ENCODE assay signal across 8 cellular contexts in the genomic region with DNA sequence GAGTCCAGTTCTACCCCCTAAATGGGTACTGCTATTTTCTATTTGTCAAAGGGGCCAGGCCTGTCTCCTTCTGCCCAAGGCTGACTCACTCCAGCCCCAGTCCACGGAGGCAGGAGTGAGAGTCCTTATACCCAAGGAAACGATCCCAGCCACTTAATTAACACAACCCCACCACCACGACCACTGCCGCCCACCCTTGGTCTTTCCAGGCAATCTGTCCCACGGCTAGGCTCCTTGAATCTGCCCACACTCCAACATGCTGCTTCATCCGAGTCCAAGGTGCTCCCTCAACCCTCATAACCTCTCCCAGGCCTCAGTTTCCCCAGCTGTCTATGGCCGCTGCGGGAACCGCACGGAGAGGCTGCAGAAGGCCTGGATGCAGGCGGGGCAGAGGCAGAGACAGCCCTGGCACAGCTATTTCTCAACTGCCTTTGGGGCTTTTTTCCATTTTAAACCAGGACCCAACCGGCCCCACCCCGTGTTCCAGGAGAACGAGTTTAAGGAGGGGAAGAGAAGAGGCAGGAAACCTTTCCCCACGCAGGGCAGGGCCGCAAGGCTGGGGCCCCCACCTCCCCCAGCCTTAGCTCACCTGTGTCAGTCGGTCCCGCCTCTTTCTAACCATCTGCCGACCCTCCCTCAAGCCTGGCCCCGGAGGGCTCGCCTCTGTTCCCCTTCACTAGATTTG. TPM values are rescaled to one million over a fixed set of nuclear protein-coding genes. Genes with fewer than 3 reads are reported as not detected.
A peak's percentile ranks its signal among the peaks of the same experiment; 100 is the strongest.
DNase-seq lines count a peak whose midpoint lies in the region; ATAC-seq and TF ChIP-seq lines count a peak whose summit lies in the region.

No MANE protein-coding gene starts in this region.

- peak in 1 of 2 donors; percentile 11 for ATAC-seq in activated T-cell treated with anti-CD3 and anti-CD28 coated beads, Interleukin-2, amount 50 U/mL, for 4 hours
- ATAC-seq in lung (ENCODE audit: insufficient read depth, low FRiP score) (peak; percentile 21), upper lobe of right lung (peak; percentile 59)

- peaks cover 23% of the 10 kb centered on the region for H3K4me1 Mint-ChIP-seq in activated T-cell treated with anti-CD3 and anti-CD28 coated beads, Interleukin-2, amount 50 U/mL, for 4 hours (ENCODE audit: low read depth)

- H3K4me3 ChIP-seq in cardiac fibroblast (replicated peaks in 1 of 2; ENCODE audit: low read depth in 2 of 2, low read length in 2 of 2) (peak overlapping the region; percentile 78 to 81), lung (peak overlapping the region; percentile 69), upper lobe of right lung (peak overlapping the region; percentile 78)

- H3K27ac ChIP-seq in lung (ENCODE audit: low read depth in 1 of 2, low read length in 1 of 2) (peak overlapping the region in 1 of 2 donors; percentile 78), upper lobe of right lung (peak overlapping the region; percentile 73)

- DNase-seq in activated T-cell treated with anti-CD3 and anti-CD28 coated beads, Interleukin-2, amount 50 U/mL, for 4 hours = no peak
- DNase-seq in activated T-cell treated with anti-CD3 and anti-CD28 coated beads for 4 hours (no peak), cardiac fibroblast (ENCODE audit: low read depth in 2 of 2) (no peak), lung (ENCODE audit: low spot score) (no peak), upper lobe of right lung (peak; percentile 77), NCI-H1105 (lab: John Stamatoyannopoulos, UW) (no peak), NCI-H1930 (lab: John Stamatoyannopoulos, UW) (no peak)
- DNase-seq in stimulated activated CD4-positive, alpha-beta T cell treated with anti-CD3 and anti-CD28 coated beads, Interleukin-4, amount 100 ng/mL, for 1 hour = no peak

- H3K27me3 ChIP-seq in lung (ENCODE audit: control insufficient read depth, insufficient read depth) = no peaks in the 10 kb centered on the region
- no peaks in the 10 kb centered on the region for H3K27me3 ChIP-seq in upper lobe of right lung

- H3K9me3 Mint-ChIP-seq in activated T-cell treated with anti-CD3 and anti-CD28 coated beads, Interleukin-2, amount 50 U/mL, for 4 hours = peaks cover 6% of the 10 kb centered on the region

- H3K4me1 ChIP-seq in lung (ENCODE audit: control insufficient read depth in 2 of 2, insufficient read depth in 2 of 2, low read length in 2 of 2) (peaks cover 0 to 7% of the 10 kb centered on the region in 2 donors), upper lobe of right lung (peaks cover 17% of the 10 kb centered on the region)

- H3K9me3 ChIP-seq in lung (ENCODE audit: control insufficient read depth in 2 of 2, insufficient read depth in 1 of 2, low read length in 1 of 2) (peaks cover 0 to 2% of the 10 kb centered on the region in 2 donors), upper lobe of right lung (no peaks in the 10 kb centered on the region)

- peak overlapping the region; percentile 77 for H3K4me3 Mint-ChIP-seq in activated T-cell treated with anti-CD3 and anti-CD28 coated beads, Interleukin-2, amount 50 U/mL, for 4 hours

- WGBS in lung, 2 donors = 14 to 17% methylated on average over 21 of the region's 21 CpGs

- H3K36me3 ChIP-seq in lung (ENCODE audit: control insufficient read depth in 2 of 2, insufficient read depth in 2 of 2, low read length in 2 of 2) (peaks cover 3 to 21% of the 10 kb centered on the region in 2 donors), upper lobe of right lung (peaks cover 33% of the 10 kb centered on the region)

- intact Hi-C loops in upper lobe of right lung (cut with DNase I) = no loop called here

- H3K27me3 Mint-ChIP-seq in activated T-cell treated with anti-CD3 and anti-CD28 coated beads, Interleukin-2, amount 50 U/mL, for 4 hours (ENCODE audit: low read depth) = no peaks in the 10 kb centered on the region

- TF ChIP-seq CTCF in cardiac fibroblast (IDR thresholded peaks at IDR 0.05; ENCODE audit: low read depth, low read length) (no peak), lung (IDR thresholded peaks at IDR 0.05; ENCODE audit: control extremely low read depth, extremely low read depth) (no peak), upper lobe of right lung (IDR thresholded peaks at IDR 0.05) (no peak)

- H3K36me3 Mint-ChIP-seq in activated T-cell treated with anti-CD3 and anti-CD28 coated beads, Interleukin-2, amount 50 U/mL, for 4 hours (ENCODE audit: insufficient read depth) = peaks cover 18% of the 10 kb centered on the region

RNA-seq across cellular contexts. Expression of gene RAB3D, which starts 0.7 kb away (rescaled TPM):
- total RNA-seq in activated T-cell treated with anti-CD3 and anti-CD28 coated beads, Interleukin-2, amount 50 U/mL, for 4 hours = 1 to 10 TPM; 4.0 to 4.5 (median 4.3) TPM
- 10 to 100 TPM; 28.0 to 73.2 TPM for total RNA-seq in lung
- 10 to 100 TPM; 16.0 to 18.6 TPM for polyA plus RNA-seq in lung
- total RNA-seq in upper lobe of right lung = 52.7 TPM

RNA-seq across cellular contexts. Expression of gene TMEM205, which starts 7.4 kb away (rescaled TPM):
- 10 to 100 TPM; 33.5 to 38.9 (median 33.7) TPM for total RNA-seq in activated T-cell treated with anti-CD3 and anti-CD28 coated beads, Interleukin-2, amount 50 U/mL, for 4 hours
- total RNA-seq in lung (100 to 1,000 TPM; 101 to 125 TPM), upper lobe of right lung (74.6 TPM)
- 100 to 1,000 TPM; 129 to 166 TPM for polyA plus RNA-seq in lung

RNA-seq across cellular contexts. Expression of gene CCDC159, which starts 7.6 kb away (rescaled TPM):
- 10 to 100 TPM; 10.7 to 14.6 (median 11.0) TPM for total RNA-seq in activated T-cell treated with anti-CD3 and anti-CD28 coated beads, Interleukin-2, amount 50 U/mL, for 4 hours
- total RNA-seq in lung = 10 to 100 TPM; 25.8 to 26.5 TPM
- 10 to 100 TPM; 40.9 to 55.2 TPM for polyA plus RNA-seq in lung
- 39.4 TPM for total RNA-seq in upper lobe of right lung

RNA-seq across cellular contexts. Expression of gene PLPPR2, which starts 16.5 kb away (rescaled TPM):
- 1 to 10 TPM; 2.4 to 4.1 (median 3.8) TPM for total RNA-seq in activated T-cell treated with anti-CD3 and anti-CD28 coated beads, Interleukin-2, amount 50 U/mL, for 4 hours
- total RNA-seq in lung (10 to 100 TPM in 1 of 2 donors, 1 to 10 TPM in 1; 9.1 to 33.2 TPM), upper lobe of right lung (26.5 TPM)
- 10 to 100 TPM; 15.3 to 35.1 TPM for polyA plus RNA-seq in lung

RNA-seq across cellular contexts. Expression of gene SWSAP1, which starts 35.8 kb away (rescaled TPM):
- total RNA-seq in activated T-cell treated with anti-CD3 and anti-CD28 coated beads, Interleukin-2, amount 50 U/mL, for 4 hours = 1 to 10 TPM; 2.0 to 3.1 (median 2.1) TPM
- total RNA-seq in lung = 1 to 10 TPM; 1.1 to 4.1 TPM
- polyA plus RNA-seq in lung = 1 to 10 TPM; 3.5 to 4.0 TPM
- 3.2 TPM for total RNA-seq in upper lobe of right lung
